ENCODE assay signal across 13 cellular contexts in the genomic region with DNA sequence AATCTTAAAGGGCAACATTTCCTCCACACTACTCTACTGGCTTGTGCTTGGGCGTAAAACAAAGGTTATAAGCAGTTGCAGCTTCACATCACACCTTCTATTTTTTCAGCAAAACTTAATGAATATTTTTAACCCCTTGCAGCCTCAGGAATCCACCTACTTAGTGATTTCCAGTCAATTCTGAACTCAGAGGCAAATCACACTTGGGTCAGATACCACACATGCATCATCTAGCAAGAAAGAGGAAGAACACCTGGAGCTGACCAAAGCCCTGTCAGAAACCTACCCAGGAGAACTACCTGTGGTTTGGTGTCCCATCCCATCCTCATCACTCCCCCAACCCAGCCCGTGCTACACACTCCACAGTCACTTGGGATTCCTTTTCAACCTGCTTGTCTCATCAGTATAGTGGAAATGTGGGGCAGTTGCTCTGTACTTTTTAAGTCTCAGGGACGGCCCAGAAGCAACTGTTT. TPM values are rescaled to one million over a fixed set of nuclear protein-coding genes. Genes with fewer than 3 reads are reported as not detected.
DNase-seq lines count a peak whose midpoint lies in the region; ATAC-seq and TF ChIP-seq lines count a peak whose summit lies in the region.
"Had no signal": no experiment of that assay in that cellular context is flagged by ENCODE, and none has a peak within 500 bp of the region (broad histone marks: within the 10 kb centered on the region; RNA-seq: fewer than 3 reads in every experiment).

No MANE protein-coding gene starts in this region.

- peaks cover 39% of the 10 kb centered on the region for H3K4me1 ChIP-seq in KMS-11 (ENCODE audit: low read depth, poor library complexity, severe bottlenecking)
- H3K4me1 ChIP-seq: breast epithelium had no signal

- ATAC-seq in GM19351 (IDR thresholded peaks at IDR 0.05; ENCODE audit: unreplicated experiment) (peak; percentile 87), HG02870 (IDR thresholded peaks at IDR 0.05; ENCODE audit: unreplicated experiment) (peak; percentile 91)
- no peak for ATAC-seq in activated CD8-positive, alpha-beta memory T cell treated with anti-CD3 and anti-CD28 coated beads, Interleukin-2, amount 10 ng/mL, durations not matched to agents 7 days and 5 days

- H3K27ac Mint-ChIP-seq in activated CD8-positive, alpha-beta memory T cell treated with anti-CD3 and anti-CD28 coated beads, Interleukin-2, amount 10 ng/mL, durations not matched to agents 7 days and 5 days: no peak overlapping the region

- in situ Hi-C loops in GM13976 (cut with MboI; ENCODE audit: low sequenced_read_pairs, unreplicated experiment): no loop called here

- H3K4me3 ChIP-seq in KMS-11 (IDR thresholded peaks at IDR 0.05; ENCODE audit: insufficient read depth, low read depth, low read length): no peak overlapping the region
- H3K4me3 ChIP-seq: breast epithelium, lung had no signal

- peaks cover 24% of the 10 kb centered on the region; the same call in 1 of the 2 replicates for H4K20me1 ChIP-seq in KMS-11 (ENCODE audit: insufficient read depth)

- TF ChIP-seq CTCF in GM13976 (IDR thresholded peaks at IDR 0.05; ENCODE audit: borderline replicate concordance, control extremely low read depth, extremely low read depth, insufficient read depth, missing control alignments) (no peak), KMS-11 (conservative IDR thresholded peaks at IDR 0.05; ENCODE audit: low read depth, low read length) (no peak)

- peaks cover 76% of the 10 kb centered on the region for H3K79me2 ChIP-seq in KMS-11 (ENCODE audit: insufficient read depth, low read depth)

- CTCF ChIA-PET in activated CD8-positive, alpha-beta memory T cell treated with anti-CD3 and anti-CD28 coated beads, Interleukin-2, amount 10 ng/mL, durations not matched to agents 7 days and 5 days (lab: Charles Lee): interaction anchor here (0.9 kb wide), 1 partner anchor 15 kb away, joined by 3 read pairs; no protein-coding TSS in a partner anchor

- H3K4me2 ChIP-seq in KMS-11: peak overlapping the region; percentile 39

- H3K9me3 Mint-ChIP-seq in activated CD8-positive, alpha-beta memory T cell treated with anti-CD3 and anti-CD28 coated beads, Interleukin-2, amount 10 ng/mL, durations not matched to agents 7 days and 5 days (ENCODE audit: low read depth): peaks cover 14% of the 10 kb centered on the region

- peaks cover 4% of the 10 kb centered on the region; the same call in 1 of the 2 replicates for H3K36me3 ChIP-seq in KMS-11 (ENCODE audit: insufficient read depth)
- H3K36me3 ChIP-seq: breast epithelium had no signal

- H3K4me1 Mint-ChIP-seq in activated CD8-positive, alpha-beta memory T cell treated with anti-CD3 and anti-CD28 coated beads, Interleukin-2, amount 10 ng/mL, durations not matched to agents 7 days and 5 days: peaks cover 28% of the 10 kb centered on the region

- H3K36me3 Mint-ChIP-seq in activated CD8-positive, alpha-beta memory T cell treated with anti-CD3 and anti-CD28 coated beads, Interleukin-2, amount 10 ng/mL, durations not matched to agents 7 days and 5 days: peaks cover 37% of the 10 kb centered on the region

- no peaks in the 10 kb centered on the region for H3K27me3 ChIP-seq in KMS-11 (ENCODE audit: insufficient read depth, low read depth)
- H3K27me3 ChIP-seq: breast epithelium had no signal

- DNase-seq in GM13976 (ENCODE audit: low spot score) (peak; percentile 64), cortex of kidney (lab: John Stamatoyannopoulos, UW) (no peak), NCI-H748 treated with DMSO at 0.1 percent for 48 hours (lab: John Stamatoyannopoulos, UW) (no peak)
- no peak for DNase-seq in NK-92 treated with Interleukin-12 subunit alpha and Interleukin-12 subunit beta, amount 100 ng/mL, for 24 hours (lab: John Stamatoyannopoulos, UW)
- no peak for DNase-seq in activated CD8-positive, alpha-beta memory T cell treated with anti-CD3 and anti-CD28 coated beads, Interleukin-2, amount 10 ng/mL, durations not matched to agents 7 days and 5 days
- DNase-seq: NCI-H1436, retina, Right ventricle myocardium superior had no signal

- H3K27me3 Mint-ChIP-seq in activated CD8-positive, alpha-beta memory T cell treated with anti-CD3 and anti-CD28 coated beads, Interleukin-2, amount 10 ng/mL, durations not matched to agents 7 days and 5 days: no peaks in the 10 kb centered on the region

- H3K9ac ChIP-seq in KMS-11: no peak overlapping the region

- peak overlapping the region; percentile 12; the same call in 1 of the 2 replicates for H3K27ac ChIP-seq in KMS-11
- H3K27ac ChIP-seq: breast epithelium had no signal

- no peak overlapping the region for H2AFZ ChIP-seq in KMS-11 (ENCODE audit: low read depth)

- H3K4me3 Mint-ChIP-seq in activated CD8-positive, alpha-beta memory T cell treated with anti-CD3 and anti-CD28 coated beads, Interleukin-2, amount 10 ng/mL, durations not matched to agents 7 days and 5 days: no peak overlapping the region

RNA-seq across cellular contexts. Expression of gene PIAS2, which starts 25.5 kb away (rescaled TPM):
- total RNA-seq in activated CD8-positive, alpha-beta memory T cell treated with anti-CD3 and anti-CD28 coated beads, Interleukin-2, amount 10 ng/mL, durations not matched to agents 7 days and 5 days: 10 to 100 TPM; 11.7 to 19.8 TPM

RNA-seq across cellular contexts. Expression of gene KATNAL2, which starts 25.6 kb away (rescaled TPM):
- total RNA-seq in activated CD8-positive, alpha-beta memory T cell treated with anti-CD3 and anti-CD28 coated beads, Interleukin-2, amount 10 ng/mL, durations not matched to agents 7 days and 5 days: under 1 TPM; 0.45 to 0.79 TPM
